In the genomic region with DNA sequence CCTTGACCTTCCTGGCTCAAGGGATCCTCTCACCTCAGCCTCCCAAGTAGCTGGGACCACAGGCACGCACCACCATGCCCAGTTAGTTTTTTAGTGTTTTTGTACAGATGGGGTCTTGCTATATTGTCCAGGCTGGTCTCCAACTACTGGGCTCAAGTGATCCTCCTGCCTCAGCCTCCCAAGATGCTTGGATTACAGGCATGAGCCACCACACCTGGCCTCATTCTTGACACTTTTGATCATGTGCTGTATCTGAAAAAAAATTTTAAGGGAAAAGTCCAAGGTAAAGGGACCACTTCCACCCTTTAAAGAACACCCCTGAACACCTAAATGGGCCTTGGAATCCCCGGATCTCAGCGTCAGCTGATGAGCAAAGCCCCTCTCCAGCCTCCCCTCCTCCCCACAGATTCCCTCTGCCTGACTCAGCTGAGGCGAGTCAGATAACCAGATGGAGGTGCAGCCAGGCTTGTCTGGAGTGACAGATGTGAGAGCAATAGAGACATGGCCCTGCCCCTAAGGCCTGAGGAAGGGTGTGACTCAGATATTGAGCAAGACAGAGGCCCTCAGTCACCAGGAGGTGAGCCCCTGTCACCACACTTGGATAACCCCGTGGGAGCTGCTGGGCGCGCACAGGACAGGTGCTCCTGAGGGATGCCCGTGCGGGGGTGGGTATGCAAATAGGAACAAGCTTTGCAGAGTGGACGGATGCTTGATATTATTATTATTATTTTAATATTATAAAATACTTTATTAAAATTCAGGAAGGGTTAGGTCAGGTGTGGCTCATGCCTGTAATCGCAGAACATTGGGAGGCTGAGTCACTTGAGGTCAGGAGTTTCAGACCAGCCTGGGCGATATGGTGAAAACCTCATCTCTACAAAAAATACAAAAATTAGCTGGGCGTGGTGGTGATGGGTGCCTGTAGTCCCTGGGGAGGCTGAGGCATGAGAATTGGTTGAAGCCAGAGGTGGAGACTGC, we compare ENCODE assay signal across 8 cellular contexts. TPM values are rescaled to one million over a fixed set of nuclear protein-coding genes. Genes with fewer than 3 reads are reported as not detected.
DNase-seq lines count a peak whose midpoint lies in the region; ATAC-seq and TF ChIP-seq lines count a peak whose summit lies in the region.
"Had no signal": no experiment of that assay in that cellular context is flagged by ENCODE, and none has a peak within 500 bp of the region (broad histone marks: within the 10 kb centered on the region; RNA-seq: fewer than 3 reads in every experiment).

No MANE protein-coding gene starts in this region.

- H3K27me3 ChIP-seq in lung (ENCODE audit: control insufficient read depth, insufficient read depth): no peaks in the 10 kb centered on the region

- DNase-seq in GM03348 (ENCODE audit: low spot score): peak; percentile 90
- DNase-seq in NCI-H526 (lab: John Stamatoyannopoulos, UW): peak; percentile 91 to 95
- peak; percentile 81 for DNase-seq in amniotic stem cell (lab: John Stamatoyannopoulos, UW)
- peak; percentile 81 for DNase-seq in lung (ENCODE audit: low spot score)
- DNase-seq in cerebellum (ENCODE audit: low spot score): no peak

- TF ChIP-seq CTCF in lung (IDR thresholded peaks at IDR 0.05; ENCODE audit: control extremely low read depth, extremely low read depth): no peak

- peak overlapping the region in 1 of 2 donors; percentile 70 for H3K27ac ChIP-seq in lung (ENCODE audit: low read depth in 1 of 2, low read length in 1 of 2)
- H3K27ac ChIP-seq: thoracic aorta had no signal

- peaks cover 0 to 4% of the 10 kb centered on the region in 2 donors for H3K4me1 ChIP-seq in lung (ENCODE audit: control insufficient read depth in 2 of 2, insufficient read depth in 2 of 2, low read length in 2 of 2)

- WGBS in lung, 2 donors: 51 to 55% methylated on average over 13 of the region's 13 CpGs

- peak; percentile 78 for ATAC-seq in GM19463 (IDR thresholded peaks at IDR 0.05; ENCODE audit: unreplicated experiment)
- peak; percentile 73 for ATAC-seq in HG03439 (IDR thresholded peaks at IDR 0.05; ENCODE audit: unreplicated experiment)
- peak; percentile 64 for ATAC-seq in lung (ENCODE audit: insufficient read depth, low FRiP score)

- H3K36me3 ChIP-seq in lung (ENCODE audit: control insufficient read depth in 2 of 2, insufficient read depth in 2 of 2, low read length in 2 of 2): no peaks in the 10 kb centered on the region
- H3K36me3 ChIP-seq: thoracic aorta had no signal

- no peaks in the 10 kb centered on the region for H3K9me3 ChIP-seq in lung (ENCODE audit: control insufficient read depth in 2 of 2, insufficient read depth in 1 of 2, low read length in 1 of 2)
- H3K9me3 ChIP-seq: thoracic aorta had no signal

- no peak overlapping the region for H3K4me3 ChIP-seq in lung
- H3K4me3 ChIP-seq: thoracic aorta had no signal

RNA-seq across cellular contexts. Expression of gene CCDC88B, which starts 5.0 kb away (rescaled TPM):
- total RNA-seq in lung: 10 to 100 TPM; 13.6 to 32.7 TPM
- 10 to 100 TPM; 54.2 to 56.8 TPM for polyA plus RNA-seq in lung
- total RNA-seq in cerebellum: 1.5 TPM

RNA-seq across cellular contexts. Expression of gene PRDX5, which starts 17.1 kb away (rescaled TPM):
- total RNA-seq in lung (100 to 1,000 TPM; 165 to 306 TPM), cerebellum (68.8 TPM)
- 100 to 1,000 TPM; 443 to 777 TPM for polyA plus RNA-seq in lung

RNA-seq across cellular contexts. Expression of gene TRMT112, which starts 17.7 kb away (rescaled TPM):
- total RNA-seq in lung (100 to 1,000 TPM; 154 to 173 TPM), cerebellum (51.7 TPM)
- polyA plus RNA-seq in lung: 100 to 1,000 TPM; 237 to 484 TPM

RNA-seq across cellular contexts. Expression of gene RPS6KA4, which starts 23.9 kb away (rescaled TPM):
- total RNA-seq in lung (10 to 100 TPM; 25.3 to 53.8 TPM), cerebellum (7.5 TPM)
- 10 to 100 TPM; 30.0 to 40.9 TPM for polyA plus RNA-seq in lung

RNA-seq across cellular contexts. Expression of gene ESRRA, which starts 29.7 kb away (rescaled TPM):
- total RNA-seq in lung (10 to 100 TPM; 10.8 to 78.3 TPM), cerebellum (11.3 TPM)
- 10 to 100 TPM; 67.7 to 88.4 TPM for polyA plus RNA-seq in lung
